In the genomic region with DNA sequence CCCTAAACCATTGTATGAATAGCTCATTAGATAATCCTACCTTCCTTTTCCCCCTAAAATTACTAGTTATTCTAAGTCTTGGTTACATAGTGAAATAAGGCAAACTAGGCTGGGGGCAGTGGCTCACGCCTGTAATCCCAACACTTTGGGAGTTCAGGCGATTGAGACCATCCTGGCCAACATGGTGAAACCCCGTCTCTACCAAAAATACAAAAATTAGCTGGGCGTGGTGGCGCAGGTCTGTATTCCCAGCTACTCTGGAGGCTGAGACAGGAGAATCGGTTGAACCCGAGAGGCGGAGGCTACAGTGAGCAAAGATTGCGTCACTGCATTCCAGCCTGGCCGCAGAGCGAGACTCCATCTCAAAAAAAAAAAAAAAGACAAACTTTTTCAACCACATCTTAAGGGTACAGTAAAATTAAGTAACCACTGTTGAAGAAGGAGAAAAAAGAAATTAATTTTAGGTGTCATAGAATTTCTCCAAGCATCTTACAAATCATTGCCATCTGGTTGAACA, we compare ENCODE assay signal across 28 cellular contexts.
DNase-seq lines count a peak whose midpoint lies in the region; ATAC-seq, FAIRE-seq and TF ChIP-seq lines count a peak whose summit lies in the region.
"Had no signal": no experiment of that assay in that cellular context is flagged by ENCODE, and none has a peak within 500 bp of the region (broad histone marks: within the 10 kb centered on the region; RNA-seq: fewer than 3 reads in every experiment).

No MANE protein-coding gene starts in this region.

- no peaks in the 10 kb centered on the region for H4K20me1 ChIP-seq in HepG2 (ENCODE audit: insufficient read depth, low read length)
- no peaks in the 10 kb centered on the region for H4K20me1 ChIP-seq in H1 (replicated peaks in 1 of 2; ENCODE audit: control insufficient read depth in 1 of 2, insufficient read depth in 2 of 2, low read length in 2 of 2)
- no peaks in the 10 kb centered on the region for H4K20me1 ChIP-seq in neural progenitor cell (ENCODE audit: low read depth)
- H4K20me1 ChIP-seq: BLaER1 had no signal

- H3K23me2 ChIP-seq in H1 (ENCODE audit: low read depth, low read length), result peaks cover 2% of the 10 kb centered on the region; the same call in 1 of the 2 replicates

- no peak for FAIRE-seq in HepG2 (lab: Jason Lieb, UNC)
- no peak for FAIRE-seq in H1 (lab: Jason Lieb, UNC)
- FAIRE-seq: A204.1, GM12878, GM12892, GM18507 had no signal

- no peak for TF ChIP-seq EP300 in HepG2 (IDR thresholded peaks at IDR 0.05; ENCODE audit: low read depth in 2 of 2, low read length in 2 of 2)
- no peak for TF ChIP-seq EP300 in HepG2 (CRISPR knock-in tag; IDR thresholded peaks at IDR 0.05; ENCODE audit: borderline replicate concordance)
- TF ChIP-seq EP300 in Ishikawa (IDR thresholded peaks at IDR 0.05; ENCODE audit: borderline replicate concordance), result no peak
- TF ChIP-seq EP300 in H1 (IDR thresholded peaks at IDR 0.05; ENCODE audit: borderline replicate concordance in 1 of 2, low read depth in 2 of 2, low read length in 2 of 2), result no peak

- H3K4me3 ChIP-seq in HepG2 (replicated peaks in 1 of 3; ENCODE audit: insufficient read depth in 1 of 3, low read depth in 2 of 3, low read length in 3 of 3) (no peak overlapping the region), right lobe of liver (no peak overlapping the region), H1 (ENCODE audit: extremely low read depth in 1 of 4, insufficient read depth in 2 of 4, low read depth in 3 of 4, low read length in 4 of 4) (no peak overlapping the region), neural progenitor cell (no peak overlapping the region)
- H3K4me3 ChIP-seq: BLaER1, GM12878 had no signal

- H3K27ac ChIP-seq in HepG2 (ENCODE audit: extremely low read length, insufficient read depth, low read length), result no peak overlapping the region
- no peak overlapping the region for H3K27ac ChIP-seq in right lobe of liver
- no peak overlapping the region for H3K27ac ChIP-seq in H1 (ENCODE audit: low read depth, low read length)
- H3K27ac ChIP-seq in neural progenitor cell, result no peak overlapping the region
- H3K27ac ChIP-seq: BLaER1 had no signal

- no peaks in the 10 kb centered on the region for H3K9me3 ChIP-seq in HepG2 (ENCODE audit: low read length)
- H3K9me3 ChIP-seq in right lobe of liver, result no peaks in the 10 kb centered on the region
- no peaks in the 10 kb centered on the region for H3K9me3 ChIP-seq in H1 (ENCODE audit: insufficient read depth in 2 of 2, low read depth in 1 of 2, low read length in 1 of 2)
- H3K9me3 ChIP-seq in neural progenitor cell (ENCODE audit: low read depth), result no peaks in the 10 kb centered on the region
- H3K9me3 ChIP-seq: BE2C, BLaER1 had no signal

- intact Hi-C loops in HepG2 (cut with micrococcal nuclease; ENCODE audit: unreplicated experiment) (no loop called here), right lobe of liver (cut with DNase I) (no loop called here)

- no peaks in the 10 kb centered on the region for H3F3A ChIP-seq in neural progenitor cell (ENCODE audit: low read depth)

- H4K5ac ChIP-seq in H1 (ENCODE audit: insufficient read length, low read depth, low read length), result no peak overlapping the region

- TF ChIP-seq RAD21 in HepG2 (CRISPR knock-in tag; IDR thresholded peaks at IDR 0.05), result no peak
- no peak for TF ChIP-seq RAD21 in Ishikawa (IDR thresholded peaks at IDR 0.05; ENCODE audit: low read depth)
- TF ChIP-seq RAD21 in H1 (IDR thresholded peaks at IDR 0.05 in 1 of 2, conservative IDR thresholded peaks at IDR 0.05 in 1 of 2; ENCODE audit: low read depth in 2 of 2, low read length in 2 of 2), result no peak

- no peak overlapping the region for H2BK20ac ChIP-seq in H1 (ENCODE audit: low read length)

- peaks cover 13% of the 10 kb centered on the region for H3K4me1 Mint-ChIP-seq in neural progenitor cell
- H3K4me1 Mint-ChIP-seq: CD14-positive monocyte had no signal

- in situ Hi-C loops in HepG2 (cut with HindIII; ENCODE audit: extremely low pct_ligation_motif_present, low pct_unique_long_range_greater_than_20kb), result no loop called here

- no peaks in the 10 kb centered on the region for H3K79me2 ChIP-seq in HepG2 (ENCODE audit: insufficient read depth, low read length)
- no peaks in the 10 kb centered on the region for H3K79me2 ChIP-seq in H1 (ENCODE audit: control insufficient read depth in 1 of 2, insufficient read depth in 2 of 2, low read length in 2 of 2)
- H3K79me2 ChIP-seq in neural progenitor cell (ENCODE audit: low read depth), result no peaks in the 10 kb centered on the region

- no peak overlapping the region for H2AK5ac ChIP-seq in H1 (ENCODE audit: low read depth, low read length)

- no peak overlapping the region for H3K18ac ChIP-seq in H1 (ENCODE audit: extremely low read depth, low read length)

- H3K27ac Mint-ChIP-seq in neural progenitor cell, result no peak overlapping the region
- H3K27ac Mint-ChIP-seq: CD14-positive monocyte; CD4-positive, alpha-beta memory T cell; CD4-positive, CD25-positive, alpha-beta regulatory T cell had no signal

- H3K56ac ChIP-seq in H1 (replicated peaks; ENCODE audit: insufficient read length, low read depth, low read length), result no peak overlapping the region

- H3K79me1 ChIP-seq in H1 (ENCODE audit: low read depth, low read length), result no peaks in the 10 kb centered on the region

- no peaks in the 10 kb centered on the region for H3K27me3 Mint-ChIP-seq in neural progenitor cell (ENCODE audit: insufficient read depth, low read depth)
- H3K27me3 Mint-ChIP-seq: CD4-positive, alpha-beta memory T cell; CD4-positive, CD25-positive, alpha-beta regulatory T cell; CD8-positive, alpha-beta memory T cell had no signal

- no peak overlapping the region for H3K23ac ChIP-seq in H1 (ENCODE audit: insufficient read length)

- TF ChIP-seq POLR2A in HepG2 (IDR thresholded peaks at IDR 0.05; ENCODE audit: insufficient read depth in 1 of 2, low read depth in 2 of 2, low read length in 2 of 2) (no peak), right lobe of liver (IDR thresholded peaks at IDR 0.05) (no peak), H1 (IDR thresholded peaks at IDR 0.05; ENCODE audit: control extremely low read depth in 1 of 2, low read depth in 2 of 2, low read length in 2 of 2) (no peak)

- no peak overlapping the region for H4K8ac ChIP-seq in H1 (ENCODE audit: extremely low read depth, insufficient read depth, low read length)

- H3K36me3 Mint-ChIP-seq in neural progenitor cell, result no peaks in the 10 kb centered on the region

- no peak overlapping the region for H3K4me3 Mint-ChIP-seq in neural progenitor cell
- H3K4me3 Mint-ChIP-seq: CD14-positive monocyte; CD4-positive, alpha-beta memory T cell; CD4-positive, CD25-positive, alpha-beta regulatory T cell; CD8-positive, alpha-beta memory T cell had no signal

- no peak for DNase-seq in HepG2 (ENCODE audit: low spot score)
- DNase-seq in right lobe of liver, result no peak
- no peak for DNase-seq in H1 (ENCODE audit: low read depth in 1 of 2, low spot score in 2 of 2)
- no peak for DNase-seq in neural progenitor cell (ENCODE audit: low spot score)
- no peak for DNase-seq in NCI-H2227 treated with DMSO at 0.1 percent for 48 hours (lab: John Stamatoyannopoulos, UW)
- DNase-seq in stimulated activated naive CD4-positive, alpha-beta T cell (lab: John Stamatoyannopoulos, UW), result no peak
- DNase-seq: 8988T; ACHN; BE2C; C1 segment of cervical spinal cord; CD4-positive, alpha-beta memory T cell; CD4-positive, CD25-positive, alpha-beta regulatory T cell; CD8-positive, alpha-beta memory T cell; COR-L47; DMS 273 treated with DMSO at 0.1 percent for 48 hours; DMS153; DMS53; DMS79; DND-41; EL; GDM1 had no signal

- no peak overlapping the region for H3K4ac ChIP-seq in H1 (replicated peaks; ENCODE audit: insufficient read length, low read depth, low read length)

- H3K27me3 ChIP-seq in HepG2 (ENCODE audit: control insufficient read depth in 1 of 2, insufficient read depth in 2 of 2, low read length in 2 of 2) (no peaks in the 10 kb centered on the region), right lobe of liver (no peaks in the 10 kb centered on the region), H1 (replicated peaks in 1 of 4; ENCODE audit: control insufficient read depth in 3 of 4, extremely low read depth in 1 of 4, insufficient read depth in 3 of 4, low read length in 3 of 4) (no peaks in the 10 kb centered on the region), neural progenitor cell (no peaks in the 10 kb centered on the region)
- H3K27me3 ChIP-seq: BE2C, BLaER1 had no signal

- 95% methylated on average over 11 of the region's 11 CpGs for WGBS in HepG2 (ENCODE audit: low lambda C conversion rate)
- WGBS in right lobe of liver (ENCODE audit: insufficient coverage, low coverage, low lambda C conversion rate, missing lambda C conversion rate), result 89% methylated on average over 8 of the region's 11 CpGs
- WGBS in H1 (ENCODE audit: extremely low coverage in 1 of 2, insufficient coverage in 1 of 2, insufficient read length in 1 of 2, insufficient replicate concordance in 2 of 2, low coverage in 1 of 2, low lambda C conversion rate in 2 of 2, missing lambda C conversion rate in 1 of 2), 2 experiments, result 91% methylated on average over 11 of the region's 11 CpGs; no CpG with 5 or more reads in 1 of the 2 experiments

- no peak overlapping the region for H2BK12ac ChIP-seq in H1 (ENCODE audit: low read depth, low read length)

- no peaks in the 10 kb centered on the region for H3K36me3 ChIP-seq in HepG2 (replicated peaks in 1 of 2; ENCODE audit: control insufficient read depth in 1 of 2, insufficient read depth in 2 of 2, low read length in 2 of 2)
- no peaks in the 10 kb centered on the region for H3K36me3 ChIP-seq in right lobe of liver
- no peaks in the 10 kb centered on the region for H3K36me3 ChIP-seq in H1 (ENCODE audit: control insufficient read depth in 2 of 4, insufficient read depth in 4 of 4, low read length in 3 of 4)
- H3K36me3 ChIP-seq in neural progenitor cell, result no peaks in the 10 kb centered on the region
- H3K36me3 ChIP-seq: BE2C, BLaER1 had no signal

- POLR2A ChIA-PET in HepG2 (lab: Yijun Ruan, JAX) (interaction anchor here (0.6 kb wide), 1 partner anchor 9 kb away, joined by 4 read pairs; no protein-coding TSS in a partner anchor), H1 (lab: Charles Lee; ENCODE audit: partially characterized antibody) (no interaction called here)

- ATAC-seq in HepG2, result no peak
- ATAC-seq in right lobe of liver, result no peak
- ATAC-seq: GM12878 had no signal

- no peaks in the 10 kb centered on the region for H3K9me3 Mint-ChIP-seq in neural progenitor cell
- H3K9me3 Mint-ChIP-seq: CD4-positive, alpha-beta memory T cell; CD4-positive, CD25-positive, alpha-beta regulatory T cell; CD8-positive, alpha-beta memory T cell had no signal

- no peak overlapping the region for H4K91ac ChIP-seq in H1 (replicated peaks; ENCODE audit: insufficient read length, low read length)

- H2BK5ac ChIP-seq in H1 (ENCODE audit: low read depth, low read length), result no peak overlapping the region

- TF ChIP-seq CTCF in HepG2 (CRISPR knock-in tag; IDR thresholded peaks at IDR 0.05) (no peak), right lobe of liver (IDR thresholded peaks at IDR 0.05) (no peak), H1 (IDR thresholded peaks at IDR 0.05; ENCODE audit: control extremely low read depth in 1 of 3, insufficient read depth in 1 of 3, low read depth in 1 of 3, low read length in 3 of 3) (no peak), neural progenitor cell (IDR thresholded peaks at IDR 0.05) (no peak)

- BruUV-seq in HepG2 (replicated peaks; lab: Mats Ljungman, UMichigan), result no TSS peak

- H3K4me2 ChIP-seq in HepG2 (ENCODE audit: low read depth, low read length) (no peak overlapping the region), H1 (ENCODE audit: insufficient read depth in 1 of 2, low read depth in 2 of 2, low read length in 2 of 2) (no peak overlapping the region), neural progenitor cell (no peak overlapping the region)
- H3K4me2 ChIP-seq: BLaER1 had no signal

- H3K14ac ChIP-seq in H1 (ENCODE audit: insufficient read length), result no peak overlapping the region

- no peak overlapping the region for H2BK120ac ChIP-seq in H1 (replicated peaks; ENCODE audit: low read depth, low read length)

- no peak overlapping the region for H2BK15ac ChIP-seq in H1 (ENCODE audit: low read length)

- no peak overlapping the region for H3K9ac ChIP-seq in HepG2 (ENCODE audit: insufficient read depth, low read depth, low read length)
- no peak overlapping the region for H3K9ac ChIP-seq in H1 (replicated peaks in 1 of 4; ENCODE audit: extremely low read depth in 1 of 4, low read depth in 3 of 4, low read length in 3 of 4)
- H3K9ac ChIP-seq in neural progenitor cell, result no peak overlapping the region
- H3K9ac ChIP-seq: BLaER1 had no signal

- CTCF ChIA-PET in HepG2 (lab: Yijun Ruan, JAX; ENCODE audit: low intra/inter-chr PET ratio, low total read pairs), result no interaction called here
- CTCF ChIA-PET in H1 (lab: Charles Lee; ENCODE audit: partially characterized antibody), result no interaction called here

- H2AFZ ChIP-seq in HepG2 (ENCODE audit: low read length) (no peak overlapping the region), H1 (ENCODE audit: low read length) (no peak overlapping the region), neural progenitor cell (replicated peaks) (no peak overlapping the region)

- peaks cover 2% of the 10 kb centered on the region for H3K4me1 ChIP-seq in HepG2 (ENCODE audit: insufficient read depth, low read length)
- peaks cover 0 to 5% (median 0%) of the 10 kb centered on the region in 4 donors for H3K4me1 ChIP-seq in right lobe of liver
- H3K4me1 ChIP-seq in H1 (replicated peaks in 1 of 4; ENCODE audit: control insufficient read depth in 3 of 4, insufficient read depth in 4 of 4, low read length in 3 of 4), result no peaks in the 10 kb centered on the region
- peaks cover 6% of the 10 kb centered on the region for H3K4me1 ChIP-seq in neural progenitor cell
- H3K4me1 ChIP-seq: BLaER1 had no signal
